In the genomic region with DNA sequence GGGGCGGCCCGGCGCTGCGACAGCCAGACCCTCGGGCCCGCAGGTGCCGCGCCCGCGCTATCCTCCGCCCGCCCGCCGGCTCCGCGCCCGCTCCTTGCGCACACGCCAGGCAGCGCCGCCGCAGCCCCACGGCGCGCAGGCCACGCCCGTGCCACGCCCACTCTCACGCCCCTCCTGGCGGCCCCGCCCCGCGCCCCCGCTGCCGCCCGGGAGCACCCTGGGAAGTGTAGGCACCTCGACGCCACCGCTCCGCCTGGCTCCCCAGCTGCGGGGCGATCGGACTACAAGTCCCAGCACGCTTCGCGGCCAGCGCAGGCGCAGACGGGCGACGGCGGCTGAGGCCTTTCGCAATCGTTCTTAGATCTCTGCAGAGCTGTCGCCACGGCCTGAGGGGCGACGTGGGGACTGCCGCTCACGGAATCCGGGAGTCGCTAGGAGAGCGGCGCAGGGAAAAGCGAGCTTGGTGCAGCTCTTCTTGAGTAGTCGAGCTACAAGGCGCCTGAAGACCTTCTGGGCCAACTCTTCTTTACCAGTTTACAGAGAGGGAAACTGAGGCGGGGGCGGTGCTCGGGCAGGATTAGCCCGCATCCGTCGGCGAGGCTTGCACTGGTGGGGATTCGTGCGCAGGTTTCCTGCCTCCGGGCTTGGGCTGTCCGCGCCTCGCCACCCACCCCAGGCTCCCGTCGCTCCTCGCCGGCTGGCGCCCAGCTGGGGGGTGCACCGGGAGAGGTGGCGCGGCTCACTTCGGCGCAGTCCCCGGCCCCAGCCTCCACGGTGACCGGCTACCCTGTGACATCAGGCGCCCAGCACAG, we compare ENCODE assay signal across 8 cellular contexts. TPM values are rescaled to one million over a fixed set of nuclear protein-coding genes. Genes with fewer than 3 reads are reported as not detected.
DNase-seq lines count a peak whose midpoint lies in the region; ATAC-seq, FAIRE-seq and TF ChIP-seq lines count a peak whose summit lies in the region.

A gene (minus strand): TSS at position 104 of the 812 bp plus-strand sequence. CDS start 124 bp downstream, outside the sequence.

- H3K9me3 ChIP-seq in WERI-Rb-1 (ENCODE audit: severe bottlenecking) (no peaks in the 10 kb centered on the region), small intestine (ENCODE audit: control insufficient read depth, low read depth) (no peaks in the 10 kb centered on the region)

- peak; percentile 91 for ATAC-seq in GM18873 (IDR thresholded peaks at IDR 0.05; ENCODE audit: low FRiP score, unreplicated experiment)
- ATAC-seq in HG03135 (IDR thresholded peaks at IDR 0.05; ENCODE audit: unreplicated experiment) = peak; percentile 97

- no peak for TF ChIP-seq CTCF in WERI-Rb-1 (IDR thresholded peaks at IDR 0.05; ENCODE audit: low read depth, low read length)
- no peak for TF ChIP-seq CTCF in bronchial epithelial cell (IDR thresholded peaks at IDR 0.05; ENCODE audit: insufficient read depth, low read length, severe bottlenecking)

- 0% methylated on average over 69 to 94 of the region's 94 CpGs for WGBS in small intestine, 3 donors

- in situ Hi-C loops in ACHN (cut with HindIII; ENCODE audit: low pct_ligation_motif_present, low pct_unique_long_range_greater_than_20kb, low sequenced_read_pairs) = no loop called here

- H3K4me3 ChIP-seq in WERI-Rb-1 (ENCODE audit: low read depth, low read length) = peak within 1 kb of the TSS; percentile 86
- peak within 1 kb of the TSS; percentile 74 for H3K4me3 ChIP-seq in bronchial epithelial cell (ENCODE audit: low read depth, low read length)
- H3K4me3 ChIP-seq in small intestine (ENCODE audit: low read depth in 1 of 2, low read length in 2 of 2) = peak within 1 kb of the TSS; percentile 64 to 71

- H3K27me3 ChIP-seq in WERI-Rb-1 (ENCODE audit: insufficient read depth, low read depth, severe bottlenecking) (peaks cover 12% of the 10 kb centered on the region), bronchial epithelial cell (ENCODE audit: control insufficient read depth, insufficient read depth, low read length) (peaks cover 5% of the 10 kb centered on the region), small intestine (ENCODE audit: control insufficient read depth in 2 of 2, insufficient read depth in 2 of 2, low read length in 2 of 2) (no peaks in the 10 kb centered on the region)

- no peak for FAIRE-seq in bronchial epithelial cell (lab: Jason Lieb, UNC)
- no peak for FAIRE-seq in small intestine (lab: Jason Lieb, UNC)

- H3K36me3 ChIP-seq in WERI-Rb-1 (no peaks in the 10 kb centered on the region), bronchial epithelial cell (ENCODE audit: control insufficient read depth, insufficient read depth, low read length) (no peaks in the 10 kb centered on the region), small intestine (ENCODE audit: control insufficient read depth in 2 of 2, insufficient read depth in 2 of 2, low read length in 2 of 2) (no peaks in the 10 kb centered on the region)

- DNase-seq in ACHN (peak; percentile 93), NCI-H2196 (lab: John Stamatoyannopoulos, UW; ENCODE audit: unreplicated experiment) (peak; percentile 95), WERI-Rb-1 (peak; percentile 99), bronchial epithelial cell (ENCODE audit: low read depth) (peak; percentile 88), iPS-NIHi7 (ENCODE audit: extremely low spot score) (peak; percentile 100), small intestine (peak; percentile 96)

- peak within 1 kb of the TSS; percentile 18; the same call in 1 of the 2 replicates for H3K27ac ChIP-seq in WERI-Rb-1
- peak within 1 kb of the TSS in 1 of 2 donors; percentile 56 for H3K27ac ChIP-seq in small intestine (ENCODE audit: low read depth in 1 of 2, low read length in 1 of 2)

- H3K4me1 ChIP-seq in small intestine (ENCODE audit: control insufficient read depth in 2 of 2, insufficient read depth in 1 of 2, low read depth in 1 of 2, low read length in 1 of 2) = peaks cover 0 to 3% of the 10 kb centered on the region in 2 donors

RNA-seq across cellular contexts. Expression of the gene that starts here (rescaled TPM):
- total RNA-seq in bronchial epithelial cell = 1.1 and 2.8 TPM in 2 replicates
- polyA plus RNA-seq in small intestine = 10 to 100 TPM in 1 of 3 donors, 1 to 10 TPM in 2; 1.1 to 12.7 (median 6.6) TPM
